8 cellular contexts compared by ENCODE assay signal in the genomic region with DNA sequence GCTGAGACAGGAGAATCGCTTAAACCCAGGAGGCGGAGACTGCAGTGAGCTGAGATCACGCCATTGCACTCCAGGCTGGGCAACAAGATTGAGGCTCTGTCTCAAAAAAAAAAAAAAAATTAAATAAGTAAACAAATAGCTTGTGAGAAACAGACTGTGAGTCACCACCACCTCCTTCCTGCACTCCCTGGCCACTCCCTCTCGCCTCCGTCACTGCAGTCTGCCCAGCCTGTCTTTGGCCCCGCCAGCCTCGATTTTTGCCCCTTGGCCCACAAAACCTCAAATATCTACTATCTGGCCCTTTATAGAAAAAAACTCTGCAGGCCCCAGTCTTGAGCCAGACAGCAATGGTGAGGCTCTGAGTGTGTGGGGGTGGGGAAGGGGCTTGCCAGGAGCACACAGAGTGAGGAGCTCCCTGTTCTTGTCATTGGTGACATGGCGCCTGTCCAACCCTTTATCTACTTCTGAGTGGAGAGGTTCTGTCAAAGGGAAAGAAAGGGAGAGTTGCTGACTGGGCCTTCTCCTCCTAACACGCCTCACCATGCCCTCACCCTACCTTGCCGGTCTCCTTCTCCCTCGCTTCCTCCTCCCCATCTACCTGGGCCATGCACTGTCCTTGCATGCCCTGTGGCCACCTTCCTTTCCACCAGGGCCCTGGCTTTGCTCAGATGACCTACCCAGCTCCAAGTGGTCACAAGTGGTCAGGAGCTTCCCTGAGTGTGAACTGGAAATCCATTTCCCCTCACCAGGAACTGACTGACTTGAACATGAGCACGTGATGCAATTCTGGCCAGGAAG. TPM values are rescaled to one million over a fixed set of nuclear protein-coding genes. Genes with fewer than 3 reads are reported as not detected.
DNase-seq lines count a peak whose midpoint lies in the region; ATAC-seq and TF ChIP-seq lines count a peak whose summit lies in the region.

No MANE protein-coding gene starts in this region.

- H3K4me1 Mint-ChIP-seq in Caco-2 (ENCODE audit: low read depth, unreplicated experiment), result peaks cover 31% of the 10 kb centered on the region
- H3K4me1 Mint-ChIP-seq in T-helper 2 cell treated with Interferon-gamma antibody and Interleukin-4, amounts not matched to agents 5 μg/mL and 100 μg/mL, for 36 hours (ENCODE audit: low read depth), result peaks cover 18% of the 10 kb centered on the region

- H3K79me1 ChIP-seq in mesendoderm (ENCODE audit: low read length), result peaks cover 2% of the 10 kb centered on the region

- H3K9ac ChIP-seq in mesendoderm (ENCODE audit: low read length), result no peak overlapping the region

- no peak overlapping the region for H3K23ac ChIP-seq in mesendoderm (ENCODE audit: low read length)

- no peak overlapping the region for H2BK5ac ChIP-seq in mesendoderm (ENCODE audit: low read length)

- H3K27me3 ChIP-seq in Caco-2 (replicated peaks; ENCODE audit: control insufficient read depth, insufficient read depth, low read length) (no peaks in the 10 kb centered on the region), mesendoderm (ENCODE audit: insufficient read depth, low read length, poor library complexity) (no peaks in the 10 kb centered on the region), H7 (ENCODE audit: control insufficient read depth, insufficient read depth, low read length) (no peaks in the 10 kb centered on the region)

- H3K4me2 ChIP-seq in mesendoderm (ENCODE audit: low read length), result no peak overlapping the region

- peaks cover 36% of the 10 kb centered on the region for H3K36me3 Mint-ChIP-seq in Caco-2 (ENCODE audit: insufficient read depth, unreplicated experiment)
- H3K36me3 Mint-ChIP-seq in T-helper 2 cell treated with Interferon-gamma antibody and Interleukin-4, amounts not matched to agents 5 μg/mL and 100 μg/mL, for 36 hours (ENCODE audit: low read depth), result no peaks in the 10 kb centered on the region

- H3K79me2 ChIP-seq in mesendoderm (ENCODE audit: control insufficient read depth, insufficient read depth, low read length), result no peaks in the 10 kb centered on the region

- no peak overlapping the region for H2BK120ac ChIP-seq in mesendoderm (ENCODE audit: low read depth, low read length)

- no peak overlapping the region for H2AK5ac ChIP-seq in mesendoderm (ENCODE audit: low read length)

- no peaks in the 10 kb centered on the region for H3K9me3 Mint-ChIP-seq in Caco-2 (ENCODE audit: unreplicated experiment)
- peaks cover under 1% of the 10 kb centered on the region for H3K9me3 Mint-ChIP-seq in T-helper 2 cell treated with Interferon-gamma antibody and Interleukin-4, amounts not matched to agents 5 μg/mL and 100 μg/mL, for 36 hours

- no TSS peak for BruUV-seq in Caco-2 (replicated peaks; lab: Mats Ljungman, UMichigan)

- no peak for TF ChIP-seq CTCF in Caco-2 (IDR thresholded peaks at IDR 0.05; ENCODE audit: insufficient read depth in 1 of 2, low read depth in 1 of 2, low read length in 1 of 2, severe bottlenecking in 1 of 2, unreplicated experiment in 1 of 2)
- TF ChIP-seq CTCF in choroid plexus epithelial cell (conservative IDR thresholded peaks at IDR 0.05; ENCODE audit: low read depth, low read length), result no peak

- H3K27me3 Mint-ChIP-seq in Caco-2 (ENCODE audit: insufficient read depth, unreplicated experiment), result no peaks in the 10 kb centered on the region
- peaks cover 36% of the 10 kb centered on the region for H3K27me3 Mint-ChIP-seq in T-helper 2 cell treated with Interferon-gamma antibody and Interleukin-4, amounts not matched to agents 5 μg/mL and 100 μg/mL, for 36 hours (ENCODE audit: low read depth)

- no CpG with 5 or more reads among the region's 12 CpGs for WGBS in mesendoderm (ENCODE audit: extremely low coverage, insufficient coverage, low lambda C conversion rate)

- H3K4me3 ChIP-seq in Caco-2 (ENCODE audit: low read depth, low read length), result no peak overlapping the region
- H3K4me3 ChIP-seq in choroid plexus epithelial cell (ENCODE audit: low read depth, low read length), result no peak overlapping the region
- no peak overlapping the region for H3K4me3 ChIP-seq in mesendoderm (ENCODE audit: low read length)
- H3K4me3 ChIP-seq in H7 (ENCODE audit: insufficient read depth, low read depth, low read length), result no peak overlapping the region

- no peak overlapping the region for H4K5ac ChIP-seq in mesendoderm (ENCODE audit: low read length)

- H3K36me3 ChIP-seq in Caco-2 (ENCODE audit: control insufficient read depth, insufficient read depth, low read length) (no peaks in the 10 kb centered on the region), mesendoderm (ENCODE audit: control insufficient read depth, insufficient read depth, low read length) (peaks cover 1% of the 10 kb centered on the region), H7 (replicated peaks; ENCODE audit: control insufficient read depth, insufficient read depth, low read length) (no peaks in the 10 kb centered on the region; the same call in 1 of the 2 replicates)

- H2BK15ac ChIP-seq in mesendoderm (replicated peaks; ENCODE audit: low read depth), result no peak overlapping the region

- peak overlapping the region; percentile 91 for H3K27ac Mint-ChIP-seq in Caco-2 (ENCODE audit: unreplicated experiment)
- no peak overlapping the region for H3K27ac Mint-ChIP-seq in T-helper 2 cell treated with Interferon-gamma antibody and Interleukin-4, amounts not matched to agents 5 μg/mL and 100 μg/mL, for 36 hours

- H3K56ac ChIP-seq in mesendoderm (ENCODE audit: low read length), result no peak overlapping the region

- peak; percentile 30 to 53 for DNase-seq in Caco-2
- DNase-seq in NOMO-1 treated with dmso at 0.1 percent for 144 hours (lab: John Stamatoyannopoulos, UW; ENCODE audit: unreplicated experiment), result peak; percentile 35
- peak; percentile 95 for DNase-seq in choroid plexus epithelial cell (ENCODE audit: low read depth)
- peak; percentile 9 for DNase-seq in mesendoderm
- no peak for DNase-seq in T-helper 2 cell treated with Interferon-gamma antibody and Interleukin-4, amounts not matched to agents 5 μg/mL and 100 μg/mL, for 36 hours (ENCODE audit: low spot score)
- DNase-seq in H7, result no peak

- no peak overlapping the region for H4K8ac ChIP-seq in mesendoderm (ENCODE audit: low read depth, low read length)

- ATAC-seq in HG03135 (IDR thresholded peaks at IDR 0.05; ENCODE audit: unreplicated experiment) (no peak), GM19324 (IDR thresholded peaks at IDR 0.05; ENCODE audit: low FRiP score, unreplicated experiment) (no peak)

- no peaks in the 10 kb centered on the region for H3K9me3 ChIP-seq in Caco-2

- peak overlapping the region; percentile 32 for H3K4me3 Mint-ChIP-seq in Caco-2 (ENCODE audit: unreplicated experiment)
- H3K4me3 Mint-ChIP-seq in T-helper 2 cell treated with Interferon-gamma antibody and Interleukin-4, amounts not matched to agents 5 μg/mL and 100 μg/mL, for 36 hours, result no peak overlapping the region

- POLR2A ChIA-PET in Caco-2 (lab: Charles Lee), result interaction anchor here (1.0 kb wide), 1 partner anchor 22 kb away, joined by 4 read pairs; a partner anchor contains a TSS

- H3K4me1 ChIP-seq in Caco-2, result peaks cover 38% of the 10 kb centered on the region
- H3K4me1 ChIP-seq in mesendoderm (ENCODE audit: control insufficient read depth, low read depth, low read length), result no peaks in the 10 kb centered on the region

- intact Hi-C loops in Caco-2 (cut with micrococcal nuclease; ENCODE audit: unreplicated experiment), result no loop called here

- no peak overlapping the region for H3K18ac ChIP-seq in mesendoderm (ENCODE audit: low read length)

- CTCF ChIA-PET in Caco-2 (lab: Charles Lee), result interaction anchor here (0.7 kb wide), 1 partner anchor 58 kb away, joined by 3 read pairs; no protein-coding TSS in a partner anchor

- no peak overlapping the region for H3K4ac ChIP-seq in mesendoderm (ENCODE audit: low read depth, low read length)

- no peak overlapping the region for H3K27ac ChIP-seq in mesendoderm (ENCODE audit: low read depth, low read length)

RNA-seq across cellular contexts. Expression of a gene that starts 22.1 kb away (rescaled TPM):
- total RNA-seq in Caco-2 (2022), result 84.2 and 94.2 TPM in 2 replicates
- polyA plus RNA-seq in mesendoderm (2013, experiment 1 of 2), result 37.8 TPM
- polyA plus RNA-seq in mesendoderm (2013, experiment 2 of 2), result 38.3 TPM
- total RNA-seq in H7 (2014; rRNA removed; shearing (Covaris generic)), result 57.4 and 60.6 TPM in 2 replicates

Comparison
In these comparisons a context has a peak if more than half of its experiments do, and no peak if none do; other contexts are left out.
1. DNase-seq: peak in Caco-2 (2 of 2), NOMO-1 treated with dmso at 0.1 percent for 144 hours (single experiment), choroid plexus epithelial cell (single experiment) and mesendoderm (single experiment); none in T-helper 2 cell treated with Interferon-gamma antibody and Interleukin-4, amounts not matched to agents 5 μg/mL and 100 μg/mL, for 36 hours (single experiment) and H7 (single experiment).